ENCODE assay signal across 14 cellular contexts in genomic region chr20:3605386-3605886, GRCh38. TPM values are rescaled to one million over a fixed set of nuclear protein-coding genes. Genes with fewer than 3 reads are reported as not detected.
"Had no signal": no experiment of that assay in that cellular context is flagged by ENCODE, and none has a peak within 500 bp of the region (broad histone marks: within the 10 kb centered on the region; RNA-seq: fewer than 3 reads in every experiment).

No MANE protein-coding gene starts in this region.

RNA-seq across cellular contexts. Expression of gene GFRA4, which starts 57.8 kb away (rescaled TPM):
- total RNA-seq: activated B cell treated with CpG ODN at 0.5 μM for 24 hours; activated CD4-positive, alpha-beta memory T cell treated with anti-CD3 and anti-CD28 coated beads for 36 hours; activated CD4-positive, alpha-beta memory T cell treated with anti-CD3 and anti-CD28 coated beads, Interleukin-2, amount 10 ng/mL, durations not matched to agents 7 days and 5 days; activated CD4-positive, alpha-beta T cell treated with anti-CD3 and anti-CD28 coated beads for 36 hours; activated CD4-positive, alpha-beta T cell treated with anti-CD3 and anti-CD28 coated beads, Interleukin-2, amount 10 ng/mL, durations not matched to agents 24 days and 14 days; activated CD4-positive, alpha-beta T cell treated with anti-CD3 and anti-CD28 coated beads, Interleukin-2, amount 10 ng/mL, durations not matched to agents 7 days and 5 days; activated CD8-positive, alpha-beta memory T cell treated with anti-CD3 and anti-CD28 coated beads for 36 hours; activated CD8-positive, alpha-beta memory T cell treated with anti-CD3 and anti-CD28 coated beads, Interleukin-2, amount 10 ng/mL, durations not matched to agents 7 days and 5 days; activated CD8-positive, alpha-beta T cell treated with anti-CD3 and anti-CD28 coated beads for 36 hours; activated CD8-positive, alpha-beta T cell treated with anti-CD3 and anti-CD28 coated beads, Interleukin-2, amount 10 ng/mL, durations not matched to agents 7 days and 5 days; T-helper 1 cell treated with Interleukin-12 subunit alpha and Interleukin-12 subunit beta and Interleukin-4 antibody, amounts not matched to agents 30 ng/mL and 1 ng/mL, for 36 hours; T-helper 17 cell; T-helper 2 cell treated with Interferon-gamma antibody and Interleukin-4, amounts not matched to agents 100 ng/mL and 5 ng/mL, for 36 hours; WTC11 had no signal
